In genomic region chr3:196985298-196985697, GRCh38 we compare ENCODE assay signal across 18 cellular contexts. TPM values are rescaled to one million over a fixed set of nuclear protein-coding genes. Genes with fewer than 3 reads are reported as not detected.
DNase-seq lines count a peak whose midpoint lies in the region; TF ChIP-seq lines count a peak whose summit lies in the region.
"Had no signal": no experiment of that assay in that cellular context is flagged by ENCODE, and none has a peak within 500 bp of the region (broad histone marks: within the 10 kb centered on the region; RNA-seq: fewer than 3 reads in every experiment).

No MANE protein-coding gene starts in this region.

- H3K27ac ChIP-seq in Peyer's patch (peak overlapping the region in 2 of 4 donors; percentile 42 to 60), parathyroid adenoma (peak overlapping the region; percentile 56)
- H3K27ac ChIP-seq: C4-2B had no signal

- peaks cover 7% of the 10 kb centered on the region for H3K36me3 Mint-ChIP-seq in activated naive CD8-positive, alpha-beta T cell treated with anti-CD3 and anti-CD28 coated beads for 36 hours

- peak overlapping the region; percentile 76 for H2AFZ ChIP-seq in parathyroid adenoma

- TF ChIP-seq POLR2A in Peyer's patch (IDR thresholded peaks at IDR 0.05), result no peak

- H3K36me3 ChIP-seq in Peyer's patch (no peaks in the 10 kb centered on the region), parathyroid adenoma (ENCODE audit: control insufficient read depth, insufficient read depth, low read length) (no peaks in the 10 kb centered on the region)
- H3K36me3 ChIP-seq: BE2C had no signal

- no peaks in the 10 kb centered on the region for H3K79me2 ChIP-seq in parathyroid adenoma

- H3K27ac Mint-ChIP-seq in activated naive CD8-positive, alpha-beta T cell treated with anti-CD3 and anti-CD28 coated beads for 36 hours, result no peak overlapping the region
- H3K27ac Mint-ChIP-seq: CD4-positive, alpha-beta memory T cell; HFFc6 had no signal

- H3K9me3 ChIP-seq in Peyer's patch (no peaks in the 10 kb centered on the region), parathyroid adenoma (ENCODE audit: control insufficient read depth, low read length) (no peaks in the 10 kb centered on the region)
- H3K9me3 ChIP-seq: BE2C had no signal

- H3K4me1 ChIP-seq in Peyer's patch (peaks cover 0 to 22% (median 0%) of the 10 kb centered on the region in 4 donors), parathyroid adenoma (peaks cover 24% of the 10 kb centered on the region)
- H3K4me1 ChIP-seq: BE2C had no signal

- no peaks in the 10 kb centered on the region for H3K4me1 Mint-ChIP-seq in activated naive CD8-positive, alpha-beta T cell treated with anti-CD3 and anti-CD28 coated beads for 36 hours
- H3K4me1 Mint-ChIP-seq: CD4-positive, alpha-beta memory T cell had no signal

- H3K4me2 ChIP-seq in parathyroid adenoma (ENCODE audit: low read length), result peak overlapping the region; percentile 43

- peak; percentile 3 for DNase-seq in AG20443 (ENCODE audit: low spot score)
- peak in 2 of 3 donors; percentile 54 to 64 for DNase-seq in Peyer's patch
- DNase-seq in iPS-NIHi7 (ENCODE audit: extremely low spot score), result peak; percentile 5
- DNase-seq in NCI-H524 (lab: John Stamatoyannopoulos, UW), result no peak
- no peak for DNase-seq in DMS79 treated with DMSO at 0.1 percent for 48 hours (lab: John Stamatoyannopoulos, UW)
- no peak for DNase-seq in NCI-H1105 treated with DMSO at 0.1 percent for 48 hours (lab: John Stamatoyannopoulos, UW)
- DNase-seq in activated naive CD8-positive, alpha-beta T cell treated with anti-CD3 and anti-CD28 coated beads for 36 hours, result no peak
- DNase-seq: BE2C; CD4-positive, alpha-beta memory T cell; COR-L47; DMS153; DND-41; GDM1; GOT3; HCEC 1CT; HFFc6 had no signal

- peaks cover 9% of the 10 kb centered on the region for H3K9me3 Mint-ChIP-seq in activated naive CD8-positive, alpha-beta T cell treated with anti-CD3 and anti-CD28 coated beads for 36 hours

- TF ChIP-seq CTCF in Peyer's patch (IDR thresholded peaks at IDR 0.05), result no peak
- TF ChIP-seq CTCF in parathyroid adenoma (IDR thresholded peaks at IDR 0.05), result no peak

- H3K27me3 ChIP-seq in Peyer's patch, result no peaks in the 10 kb centered on the region
- no peaks in the 10 kb centered on the region for H3K27me3 ChIP-seq in parathyroid adenoma (ENCODE audit: control insufficient read depth, insufficient read depth, low read length)
- H3K27me3 ChIP-seq: BE2C had no signal

- H3K4me3 Mint-ChIP-seq in activated naive CD8-positive, alpha-beta T cell treated with anti-CD3 and anti-CD28 coated beads for 36 hours, result no peak overlapping the region
- H3K4me3 Mint-ChIP-seq: CD4-positive, alpha-beta memory T cell; HFFc6 had no signal

- H3K27me3 Mint-ChIP-seq in activated naive CD8-positive, alpha-beta T cell treated with anti-CD3 and anti-CD28 coated beads for 36 hours, result peaks cover 10% of the 10 kb centered on the region

- H3K9ac ChIP-seq in parathyroid adenoma, result no peak overlapping the region

- H3K4me3 ChIP-seq in Peyer's patch, result no peak overlapping the region
- H3K4me3 ChIP-seq in parathyroid adenoma (ENCODE audit: low read depth, low read length), result no peak overlapping the region

RNA-seq across cellular contexts. Expression of gene PIGZ, which starts 16.7 kb away (rescaled TPM):
- 100 to 1,000 TPM in 1 of 4 donors, 10 to 100 TPM in 2, 1 to 10 TPM in 1; 5.0 to 212 (median 44.5) TPM for total RNA-seq in Peyer's patch
- under 1 TPM; 0.27 to 0.38 TPM for total RNA-seq in activated naive CD8-positive, alpha-beta T cell treated with anti-CD3 and anti-CD28 coated beads for 36 hours

RNA-seq across cellular contexts. Expression of gene NCBP2, which starts 43.0 kb away (rescaled TPM):
- 10 to 100 TPM; 21.7 to 61.1 (median 31.8) TPM for total RNA-seq in Peyer's patch
- 100 to 1,000 TPM; 120 to 121 TPM for total RNA-seq in activated naive CD8-positive, alpha-beta T cell treated with anti-CD3 and anti-CD28 coated beads for 36 hours

RNA-seq across cellular contexts. Expression of gene MELTF, which starts 44.3 kb away (rescaled TPM):
- 100 to 1,000 TPM in 1 of 4 donors, 10 to 100 TPM in 3; 17.3 to 143 (median 50.7) TPM for total RNA-seq in Peyer's patch
- total RNA-seq in activated naive CD8-positive, alpha-beta T cell treated with anti-CD3 and anti-CD28 coated beads for 36 hours, result 1 to 10 TPM; 2.7 TPM

Comparison
In these comparisons a context has a peak if more than half of its experiments do, and no peak if none do; other contexts are left out.
1. DNase-seq: peak in AG20443 (single experiment), Peyer's patch (2 of 3) and iPS-NIHi7 (single experiment); none in NCI-H524 (0 of 2), DMS79 treated with DMSO at 0.1 percent for 48 hours (single experiment), NCI-H1105 treated with DMSO at 0.1 percent for 48 hours (single experiment) and activated naive CD8-positive, alpha-beta T cell treated with anti-CD3 and anti-CD28 coated beads for 36 hours (single experiment).
2. RNA of gene PIGZ, which starts 16.7 kb away (total RNA-seq): 5.0 to 212 TPM in Peyer's patch; 0.27 to 0.38 TPM in activated naive CD8-positive, alpha-beta T cell treated with anti-CD3 and anti-CD28 coated beads for 36 hours; every median in the first group is over 4 times any median in the second.
3. RNA of gene MELTF, which starts 44.3 kb away (total RNA-seq): 17.3 to 143 TPM in Peyer's patch; 2.7 TPM in activated naive CD8-positive, alpha-beta T cell treated with anti-CD3 and anti-CD28 coated beads for 36 hours; every median in the first group is over 4 times any median in the second.